In the genomic region with DNA sequence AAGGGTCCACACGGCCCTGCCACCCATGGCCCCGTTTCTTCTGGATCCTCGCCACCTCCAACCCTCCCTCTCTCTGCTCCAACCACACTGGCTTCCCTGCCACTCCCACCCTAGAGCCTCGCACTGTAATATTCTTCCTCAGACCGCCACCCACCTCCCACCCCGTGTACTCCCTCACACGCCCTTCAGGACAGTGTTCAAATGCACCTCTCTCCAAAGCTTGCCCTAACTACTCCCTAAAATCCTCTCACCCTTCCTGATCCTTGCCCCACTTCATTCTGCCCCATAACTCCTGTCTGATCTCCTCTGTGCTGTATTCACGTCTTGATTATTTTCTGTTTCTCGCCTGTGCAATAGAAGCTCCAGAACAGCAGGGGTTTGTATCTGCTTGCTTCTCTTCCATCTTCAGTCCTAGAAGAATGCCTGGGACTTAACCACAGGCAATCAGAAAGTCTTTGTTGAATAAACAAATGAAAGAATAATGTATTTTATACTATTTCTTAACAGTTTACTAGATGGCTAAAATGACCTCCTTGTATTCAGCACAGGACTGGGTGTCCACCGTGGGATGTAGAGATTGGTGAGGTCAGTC, we compare ENCODE assay signal across 1 cellular context.
TF ChIP-seq lines count a peak whose summit lies in the region.

No MANE protein-coding gene starts in this region.

TF ChIP-seq in IMR-90, 13 proteins besides CTCF, POLR2A, EP300 and RAD21:
- TF ChIP-seq MAZ (IDR thresholded peaks at IDR 0.05; ENCODE audit: borderline replicate concordance, low read depth, low read length) (no peak), SMC3 (IDR thresholded peaks at IDR 0.05; ENCODE audit: low read depth, low read length) (no peak), CHD1 (IDR thresholded peaks at IDR 0.05; ENCODE audit: low read depth, low read length) (no peak), CEBPB (IDR thresholded peaks at IDR 0.05; ENCODE audit: low read depth, low read length) (no peak)
